ENCODE assay signal across 8 cellular contexts in genomic region chr14:88129306-88130056, GRCh38.
A peak's percentile ranks its signal among the peaks of the same experiment; 100 is the strongest.
DNase-seq lines count a peak whose midpoint lies in the region; TF ChIP-seq lines count a peak whose summit lies in the region.

No MANE protein-coding gene starts in this region.

- DNase-seq in activated CD4-positive, alpha-beta T cell treated with anti-CD3 and anti-CD28 coated beads, Interleukin-2, amount 10 ng/mL, durations not matched to agents 24 days and 14 days, result no peak
- DNase-seq in activated CD4-positive, alpha-beta T cell treated with anti-CD3 and anti-CD28 coated beads for 4 hours, result no peak
- peak; percentile 8 for DNase-seq in KBM-7
- no peak for DNase-seq in breast epithelium (ENCODE audit: low spot score in 2 of 2)
- peak; percentile 38 for DNase-seq in mesenchymal stem cell
- no peak for DNase-seq in activated CD8-positive, alpha-beta memory T cell treated with anti-CD3 and anti-CD28 coated beads for 24 hours
- DNase-seq in NCI-H187 (lab: John Stamatoyannopoulos, UW), result no peak
- no peak for DNase-seq in activated CD8-positive, alpha-beta memory T cell treated with anti-CD3 and anti-CD28 coated beads, Interleukin-2, amount 50 U/mL, for 48 hours

- WGBS in mesenchymal stem cell, result no CpG with 5 or more reads among the region's 2 CpGs

- intact Hi-C loops in activated CD4-positive, alpha-beta T cell treated with anti-CD3 and anti-CD28 coated beads, Interleukin-2, amount 10 ng/mL, durations not matched to agents 24 days and 14 days (cut with micrococcal nuclease), result no loop called here
- intact Hi-C loops in breast epithelium (cut with DNase I; ENCODE audit: low total_unique reads), result no loop called here

- peaks cover 6% of the 10 kb centered on the region for H3K4me1 Mint-ChIP-seq in activated CD4-positive, alpha-beta T cell treated with anti-CD3 and anti-CD28 coated beads, Interleukin-2, amount 10 ng/mL, durations not matched to agents 24 days and 14 days

- no peak overlapping the region for H3K4me2 ChIP-seq in mesenchymal stem cell (ENCODE audit: low read length, poor library complexity, severe bottlenecking)

- H3K27me3 ChIP-seq in breast epithelium (no peaks in the 10 kb centered on the region), mesenchymal stem cell (ENCODE audit: control insufficient read depth in 1 of 2, insufficient read depth in 1 of 2, low read length in 2 of 2) (peaks cover 0 to 3% of the 10 kb centered on the region in 2 experiments)

- no peak overlapping the region for H4K8ac ChIP-seq in mesenchymal stem cell (ENCODE audit: low read length)

- H3K36me3 ChIP-seq in breast epithelium (no peaks in the 10 kb centered on the region), mesenchymal stem cell (ENCODE audit: control insufficient read depth in 1 of 2, insufficient read depth in 2 of 2, low read depth in 1 of 2, low read length in 2 of 2) (no peaks in the 10 kb centered on the region)

- no peaks in the 10 kb centered on the region for H3K36me3 Mint-ChIP-seq in activated CD4-positive, alpha-beta T cell treated with anti-CD3 and anti-CD28 coated beads, Interleukin-2, amount 10 ng/mL, durations not matched to agents 24 days and 14 days (ENCODE audit: low read depth)

- H4K91ac ChIP-seq in mesenchymal stem cell (ENCODE audit: low read length), result no peak overlapping the region

- no peak overlapping the region for H3K4ac ChIP-seq in mesenchymal stem cell (ENCODE audit: low read depth in 1 of 2, low read length in 2 of 2)

- no peak overlapping the region for H3K18ac ChIP-seq in mesenchymal stem cell (ENCODE audit: low read depth in 1 of 2, low read length in 2 of 2)

- H3K4me3 ChIP-seq in breast epithelium (no peak overlapping the region), mesenchymal stem cell (ENCODE audit: insufficient read depth in 1 of 2, low read depth in 1 of 2, low read length in 2 of 2) (peak overlapping the region in 1 of 2 experiments; percentile 40)

- peaks cover 17% of the 10 kb centered on the region for H3K27me3 Mint-ChIP-seq in activated CD4-positive, alpha-beta T cell treated with anti-CD3 and anti-CD28 coated beads, Interleukin-2, amount 10 ng/mL, durations not matched to agents 24 days and 14 days

- H2BK120ac ChIP-seq in mesenchymal stem cell (ENCODE audit: low read depth, low read length), result no peak overlapping the region

- peak overlapping the region; percentile 39 for H3K4me3 Mint-ChIP-seq in activated CD4-positive, alpha-beta T cell treated with anti-CD3 and anti-CD28 coated beads, Interleukin-2, amount 10 ng/mL, durations not matched to agents 24 days and 14 days

- TF ChIP-seq POLR2A in breast epithelium (IDR thresholded peaks at IDR 0.05), result no peak

- H3K4me1 ChIP-seq in breast epithelium (no peaks in the 10 kb centered on the region), mesenchymal stem cell (ENCODE audit: control insufficient read depth, insufficient read depth, low read depth, low read length) (no peaks in the 10 kb centered on the region)

- H3K14ac ChIP-seq in mesenchymal stem cell (ENCODE audit: low read length in 2 of 2), result no peak overlapping the region

- H2BK5ac ChIP-seq in mesenchymal stem cell (ENCODE audit: low read depth, low read length, poor library complexity, severe bottlenecking), result no peak overlapping the region

- no peak overlapping the region for H3K23ac ChIP-seq in mesenchymal stem cell (ENCODE audit: low read length in 2 of 2)

- peak overlapping the region; percentile 25 for H3K9ac ChIP-seq in mesenchymal stem cell (ENCODE audit: low read length)

- in situ Hi-C loops in KBM-7 (cut with MboI; ENCODE audit: low pct_unique_long_range_greater_than_20kb, low sequenced_read_pairs), result no loop called here

- no peak overlapping the region for H2AK5ac ChIP-seq in mesenchymal stem cell (ENCODE audit: low read length, severe bottlenecking)

- no peaks in the 10 kb centered on the region for H3K79me1 ChIP-seq in mesenchymal stem cell (replicated peaks; ENCODE audit: low read length, poor library complexity, severe bottlenecking)

- H3K27ac ChIP-seq in breast epithelium, result peak overlapping the region; percentile 39 to 58
- H3K27ac ChIP-seq in mesenchymal stem cell (ENCODE audit: low read length, poor library complexity, severe bottlenecking), result no peak overlapping the region

- H3K27ac Mint-ChIP-seq in activated CD4-positive, alpha-beta T cell treated with anti-CD3 and anti-CD28 coated beads, Interleukin-2, amount 10 ng/mL, durations not matched to agents 24 days and 14 days, result no peak overlapping the region

- TF ChIP-seq CTCF in breast epithelium (IDR thresholded peaks at IDR 0.05), result no peak

- peaks cover 13% of the 10 kb centered on the region for H3K9me3 Mint-ChIP-seq in activated CD4-positive, alpha-beta T cell treated with anti-CD3 and anti-CD28 coated beads, Interleukin-2, amount 10 ng/mL, durations not matched to agents 24 days and 14 days

- H2AFZ ChIP-seq in mesenchymal stem cell (ENCODE audit: low read depth, low read length), result no peak overlapping the region

- H3K9me3 ChIP-seq in breast epithelium (no peaks in the 10 kb centered on the region), mesenchymal stem cell (ENCODE audit: control insufficient read depth, low read length) (peaks cover 13% of the 10 kb centered on the region)

- no peak overlapping the region for H2BK15ac ChIP-seq in mesenchymal stem cell (ENCODE audit: low read depth, poor library complexity, severe bottlenecking)

- no peak overlapping the region for H2BK12ac ChIP-seq in mesenchymal stem cell (ENCODE audit: low read length in 2 of 2)

Comparison
In these comparisons a context has a peak if more than half of its experiments do, and no peak if none do; other contexts are left out.
1. DNase-seq: peak in KBM-7 (single experiment) and mesenchymal stem cell (single experiment); none in activated CD4-positive, alpha-beta T cell treated with anti-CD3 and anti-CD28 coated beads, Interleukin-2, amount 10 ng/mL, durations not matched to agents 24 days and 14 days (single experiment), activated CD4-positive, alpha-beta T cell treated with anti-CD3 and anti-CD28 coated beads for 4 hours (0 of 2), breast epithelium (0 of 2), activated CD8-positive, alpha-beta memory T cell treated with anti-CD3 and anti-CD28 coated beads for 24 hours (single experiment), NCI-H187 (0 of 2) and activated CD8-positive, alpha-beta memory T cell treated with anti-CD3 and anti-CD28 coated beads, Interleukin-2, amount 50 U/mL, for 48 hours (single experiment).